ENCODE assay signal across 17 cellular contexts in the genomic region with DNA sequence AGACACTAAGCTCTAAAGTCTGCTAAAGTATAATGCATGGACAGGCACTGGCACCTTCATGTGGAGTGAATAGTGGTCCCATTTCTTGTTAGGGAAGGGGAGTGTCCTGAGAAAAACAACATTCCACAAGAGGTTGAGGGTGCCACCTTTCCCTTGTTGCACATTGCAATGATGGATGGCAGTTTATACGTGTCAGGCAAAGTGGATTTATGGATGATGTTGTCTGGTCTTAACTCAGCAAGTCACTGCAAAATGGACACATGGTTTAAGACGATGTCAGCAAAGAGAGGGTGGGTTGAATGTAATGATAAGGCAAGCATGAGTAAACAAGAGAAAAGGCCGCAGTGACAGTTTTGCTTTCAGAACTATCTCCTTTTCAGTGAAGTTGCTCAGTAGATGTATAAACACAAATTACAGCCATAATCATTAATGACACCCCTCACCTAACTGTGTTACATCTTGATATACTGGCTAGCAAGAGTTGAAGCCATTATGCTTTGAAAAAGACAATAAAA. TPM values are rescaled to one million over a fixed set of nuclear protein-coding genes. Genes with fewer than 3 reads are reported as not detected.
A peak's percentile ranks its signal among the peaks of the same experiment; 100 is the strongest.
DNase-seq lines count a peak whose midpoint lies in the region; ATAC-seq, FAIRE-seq and TF ChIP-seq lines count a peak whose summit lies in the region.
"Had no signal": no experiment of that assay in that cellular context is flagged by ENCODE, and none has a peak within 500 bp of the region (broad histone marks: within the 10 kb centered on the region; RNA-seq: fewer than 3 reads in every experiment).

No MANE protein-coding gene starts in this region.

- no peak overlapping the region for H4K5ac ChIP-seq in H1 (ENCODE audit: insufficient read length, low read depth, low read length)

- no peak for TF ChIP-seq EP300 in H1 (IDR thresholded peaks at IDR 0.05; ENCODE audit: borderline replicate concordance in 1 of 2, low read depth in 2 of 2, low read length in 2 of 2)

- TF ChIP-seq POLR2A in GM12891 (IDR thresholded peaks at IDR 0.05; ENCODE audit: low read depth, low read length) (no peak), H1 (IDR thresholded peaks at IDR 0.05; ENCODE audit: control extremely low read depth in 1 of 2, low read depth in 2 of 2, low read length in 2 of 2) (no peak)

- no peak for TF ChIP-seq RAD21 in H1 (IDR thresholded peaks at IDR 0.05 in 1 of 2, conservative IDR thresholded peaks at IDR 0.05 in 1 of 2; ENCODE audit: low read depth in 2 of 2, low read length in 2 of 2)

- no peak overlapping the region for H2AK5ac ChIP-seq in H1 (ENCODE audit: low read depth, low read length)

- no peak for TF ChIP-seq CTCF in H1 (IDR thresholded peaks at IDR 0.05; ENCODE audit: control extremely low read depth in 1 of 3, insufficient read depth in 1 of 3, low read depth in 1 of 3, low read length in 3 of 3)

- no peak overlapping the region for H4K8ac ChIP-seq in H1 (ENCODE audit: extremely low read depth, insufficient read depth, low read length)

- no peak overlapping the region for H2BK15ac ChIP-seq in H1 (ENCODE audit: low read length)

- no peak for DNase-seq in GM12891 (ENCODE audit: insufficient read length, low spot score)
- no peak for DNase-seq in H1 (ENCODE audit: low read depth in 1 of 2, low spot score in 2 of 2)
- DNase-seq in stimulated activated effector memory CD8-positive, alpha-beta T cell treated with anti-CD3 and anti-CD28 coated beads, Interleukin-12 subunit alpha, Interleukin-12 subunit beta, amount 100 ng/mL, for 72 hours (ENCODE audit: low spot score in 2 of 2): no peak
- no peak for DNase-seq in activated T-cell treated with anti-CD3 and anti-CD28 coated beads, Interleukin-2, amount 50 U/mL, for 1 hour
- DNase-seq in activated CD4-positive, alpha-beta T cell treated with anti-CD3 and anti-CD28 coated beads, Interleukin-2, amount 50 U/mL, for 1 hour: no peak
- DNase-seq: ACHN; CD4-positive, CD25-positive, alpha-beta regulatory T cell; DMS53; H9; HFFc6; Karpas-422 had no signal

- H3K27ac ChIP-seq in H1 (ENCODE audit: low read depth, low read length): no peak overlapping the region
- H3K27ac ChIP-seq: BLaER1 treated with 17β-estradiol and CSF1 and Interleukin-3, amounts not matched to agents 10 nM and 100 nM had no signal

- peaks cover 4 to 13% (median 8%) of the 10 kb centered on the region in 4 experiments for H3K4me1 ChIP-seq in H1 (replicated peaks in 1 of 4; ENCODE audit: control insufficient read depth in 3 of 4, insufficient read depth in 4 of 4, low read length in 3 of 4)
- H3K4me1 ChIP-seq: BLaER1 treated with 17β-estradiol and CSF1 and Interleukin-3, amounts not matched to agents 10 nM and 100 nM had no signal

- H3K36me3 ChIP-seq in H1 (ENCODE audit: control insufficient read depth in 2 of 4, insufficient read depth in 4 of 4, low read length in 3 of 4): no peaks in the 10 kb centered on the region
- H3K36me3 ChIP-seq: BLaER1 treated with 17β-estradiol and CSF1 and Interleukin-3, amounts not matched to agents 10 nM and 100 nM had no signal

- H3K4me3 Mint-ChIP-seq in stimulated activated effector memory CD8-positive, alpha-beta T cell treated with anti-CD3 and anti-CD28 coated beads, Interleukin-12 subunit alpha, Interleukin-12 subunit beta, amount 100 ng/mL, for 72 hours: no peak overlapping the region
- H3K4me3 Mint-ChIP-seq: CD4-positive, CD25-positive, alpha-beta regulatory T cell; GM23338; H9; HFFc6 had no signal

- H3K36me3 Mint-ChIP-seq in stimulated activated effector memory CD8-positive, alpha-beta T cell treated with anti-CD3 and anti-CD28 coated beads, Interleukin-12 subunit alpha, Interleukin-12 subunit beta, amount 100 ng/mL, for 72 hours: no peaks in the 10 kb centered on the region
- H3K36me3 Mint-ChIP-seq: CD4-positive, CD25-positive, alpha-beta regulatory T cell had no signal

- no peaks in the 10 kb centered on the region for H3K23me2 ChIP-seq in H1 (ENCODE audit: low read depth, low read length)

- no peak overlapping the region for H2BK12ac ChIP-seq in H1 (ENCODE audit: low read depth, low read length)

- CTCF ChIA-PET in H1 (lab: Charles Lee; ENCODE audit: partially characterized antibody): interaction anchor here (0.8 to 2.7 kb wide), 6 partner anchors 9 to 58 kb away, joined by 3 to 46 read pairs (median 5); no protein-coding TSS in a partner anchor

- 86% methylated on average over 3 of the region's 3 CpGs; no CpG with 5 or more reads in 1 of the 2 experiments for WGBS in H1 (ENCODE audit: extremely low coverage in 1 of 2, insufficient coverage in 1 of 2, insufficient read length in 1 of 2, insufficient replicate concordance in 2 of 2, low coverage in 1 of 2, low lambda C conversion rate in 2 of 2, missing lambda C conversion rate in 1 of 2), 2 experiments

- no peak overlapping the region for H3K4ac ChIP-seq in H1 (replicated peaks; ENCODE audit: insufficient read length, low read depth, low read length)

- no peak overlapping the region for H3K18ac ChIP-seq in H1 (ENCODE audit: extremely low read depth, low read length)

- H3K14ac ChIP-seq in H1 (ENCODE audit: insufficient read length): peak overlapping the region; percentile 10

- no peak overlapping the region for H2BK5ac ChIP-seq in H1 (ENCODE audit: low read depth, low read length)

- no peaks in the 10 kb centered on the region for H3K27me3 ChIP-seq in H1 (replicated peaks in 1 of 4; ENCODE audit: control insufficient read depth in 3 of 4, extremely low read depth in 1 of 4, insufficient read depth in 3 of 4, low read length in 3 of 4)
- H3K27me3 ChIP-seq: BLaER1 treated with 17β-estradiol and CSF1 and Interleukin-3, amounts not matched to agents 10 nM and 100 nM had no signal

- no peaks in the 10 kb centered on the region for H3K79me2 ChIP-seq in H1 (ENCODE audit: control insufficient read depth in 1 of 2, insufficient read depth in 2 of 2, low read length in 2 of 2)

- POLR2A ChIA-PET in H1 (lab: Charles Lee; ENCODE audit: partially characterized antibody): no interaction called here

- H3K23ac ChIP-seq in H1 (ENCODE audit: insufficient read length): no peak overlapping the region

- H3K9me3 Mint-ChIP-seq in stimulated activated effector memory CD8-positive, alpha-beta T cell treated with anti-CD3 and anti-CD28 coated beads, Interleukin-12 subunit alpha, Interleukin-12 subunit beta, amount 100 ng/mL, for 72 hours: no peaks in the 10 kb centered on the region
- H3K9me3 Mint-ChIP-seq: CD4-positive, CD25-positive, alpha-beta regulatory T cell; H9; HFFc6 had no signal

- peak; percentile 46 for ATAC-seq in GM18867 (IDR thresholded peaks at IDR 0.05; ENCODE audit: unreplicated experiment)
- ATAC-seq in stimulated activated effector memory CD8-positive, alpha-beta T cell treated with anti-CD3 and anti-CD28 coated beads, Interleukin-12 subunit alpha, Interleukin-12 subunit beta, amount 100 ng/mL, for 72 hours: peak; percentile 44
- ATAC-seq in HG03378 (IDR thresholded peaks at IDR 0.05; ENCODE audit: unreplicated experiment): no peak
- ATAC-seq: GM23338 had no signal

- H3K9ac ChIP-seq in H1 (replicated peaks in 1 of 4; ENCODE audit: extremely low read depth in 1 of 4, low read depth in 3 of 4, low read length in 3 of 4): no peak overlapping the region; a peak in 1 of 7 replicates
- H3K9ac ChIP-seq: BLaER1 treated with 17β-estradiol and CSF1 and Interleukin-3, amounts not matched to agents 10 nM and 100 nM had no signal

- H3K4me1 Mint-ChIP-seq in stimulated activated effector memory CD8-positive, alpha-beta T cell treated with anti-CD3 and anti-CD28 coated beads, Interleukin-12 subunit alpha, Interleukin-12 subunit beta, amount 100 ng/mL, for 72 hours: peaks cover 6% of the 10 kb centered on the region

- H3K4me3 ChIP-seq in H1 (ENCODE audit: extremely low read depth in 1 of 4, insufficient read depth in 2 of 4, low read depth in 3 of 4, low read length in 4 of 4): no peak overlapping the region
- H3K4me3 ChIP-seq: BLaER1 treated with 17β-estradiol and CSF1 and Interleukin-3, amounts not matched to agents 10 nM and 100 nM; GM23338 had no signal

- no peaks in the 10 kb centered on the region for H3K79me1 ChIP-seq in H1 (ENCODE audit: low read depth, low read length)

- no peak overlapping the region for H2BK120ac ChIP-seq in H1 (replicated peaks; ENCODE audit: low read depth, low read length)

- H2BK20ac ChIP-seq in H1 (ENCODE audit: low read length): no peak overlapping the region

- 0 out of 2 replicates have a peak overlapping the region, but pooled peaks have one; percentile 30 for H2AFZ ChIP-seq in H1 (ENCODE audit: low read length)
- H2AFZ ChIP-seq: GM23338 had no signal

- no peaks in the 10 kb centered on the region for H3K9me3 ChIP-seq in H1 (ENCODE audit: insufficient read depth in 2 of 2, low read depth in 1 of 2, low read length in 1 of 2)
- H3K9me3 ChIP-seq: BLaER1 treated with 17β-estradiol and CSF1 and Interleukin-3, amounts not matched to agents 10 nM and 100 nM had no signal

- FAIRE-seq in GM12891 (lab: Jason Lieb, UNC) (peak; percentile 20), H1 (lab: Jason Lieb, UNC) (no peak)
- FAIRE-seq: HTR-8/SVneo had no signal

- H4K91ac ChIP-seq in H1 (replicated peaks; ENCODE audit: insufficient read length, low read length): no peak overlapping the region

- no peak overlapping the region for H3K56ac ChIP-seq in H1 (replicated peaks; ENCODE audit: insufficient read length, low read depth, low read length)

- H3K27ac Mint-ChIP-seq in stimulated activated effector memory CD8-positive, alpha-beta T cell treated with anti-CD3 and anti-CD28 coated beads, Interleukin-12 subunit alpha, Interleukin-12 subunit beta, amount 100 ng/mL, for 72 hours: no peak overlapping the region
- H3K27ac Mint-ChIP-seq: GM23338, H9, HFFc6 had no signal

- no peak overlapping the region for H3K4me2 ChIP-seq in H1 (ENCODE audit: insufficient read depth in 1 of 2, low read depth in 2 of 2, low read length in 2 of 2)
- H3K4me2 ChIP-seq: BLaER1 treated with 17β-estradiol and CSF1 and Interleukin-3, amounts not matched to agents 10 nM and 100 nM; GM23338 had no signal

- H4K20me1 ChIP-seq in H1 (replicated peaks in 1 of 2; ENCODE audit: control insufficient read depth in 1 of 2, insufficient read depth in 2 of 2, low read length in 2 of 2): no peaks in the 10 kb centered on the region
- H4K20me1 ChIP-seq: BLaER1 treated with 17β-estradiol and CSF1 and Interleukin-3, amounts not matched to agents 10 nM and 100 nM had no signal

TF ChIP-seq in GM12891, 5 proteins besides CTCF, POLR2A, EP300 and RAD21 (continues in another document):
- TF ChIP-seq PAX5 (IDR thresholded peaks at IDR 0.05; ENCODE audit: insufficient read depth, low read length, severe bottlenecking): no peak

RNA-seq across cellular contexts. Expression of gene CBY2, which starts 19.6 kb away (rescaled TPM):
- not detected for polyA plus RNA-seq in GM12891 (2012; ENCODE audit: low read depth, missing spikeins)
- total RNA-seq in H1 (2021; fragmentation: NEBNext Ultra II Directional; extraction: Animal tissue kit (Norgen Biotek cat#: 25700)): not detected in 2 replicates
- 0.63 TPM in 1 of 2 replicates, not detected in the other for polyA plus RNA-seq in H1 (2011; rRNA removed)
- 0.18 TPM for polyA plus RNA-seq in H1 (2011; cell fraction: cytosol; rRNA removed)
- 0.40 TPM for polyA plus RNA-seq in H1 (2011; cell fraction: nucleus; rRNA removed)
- not detected in 4 replicates for polyA plus RNA-seq in H1 (2012, experiment 1 of 2)
- not detected for polyA plus RNA-seq in H1 (2012, experiment 2 of 2)
- 0.04 TPM for polyA plus RNA-seq in H1 (2013, experiment 1 of 2)
- not detected for polyA plus RNA-seq in H1 (2013, experiment 2 of 2)
- not detected in 2 replicates for polyA minus RNA-seq in H1 (2011; rRNA and poly(A)+ RNA removed)
- polyA minus RNA-seq in H1 (2011; cell fraction: cytosol; rRNA and poly(A)+ RNA removed): not detected
- not detected for polyA minus RNA-seq in H1 (2011; cell fraction: nucleus; rRNA and poly(A)+ RNA removed)
- total RNA-seq: A172, H9, HFFc6 had no signal
